ENCODE assay signal across 1 cellular context in genomic region chr4:123339507-123340380, GRCh38.
A peak's percentile ranks its signal among the peaks of the same experiment; 100 is the strongest.
TF ChIP-seq lines count a peak whose summit lies in the region.

No MANE protein-coding gene starts in this region.

TF ChIP-seq in IMR-90, 13 proteins besides CTCF, POLR2A, EP300 and RAD21:
- TF ChIP-seq FOS (IDR thresholded peaks at IDR 0.05; ENCODE audit: low read depth, low read length), result no peak
- TF ChIP-seq MAFK (IDR thresholded peaks at IDR 0.05; ENCODE audit: low read depth, low read length), result peak; percentile 22; the same call in 1 of the 2 replicates
TF ChIP-seq in IMR-90: peak in this region for 1.
